In genomic region chr11:64204464-64204989, GRCh38 we compare ENCODE assay signal across 8 cellular contexts. TPM values are rescaled to one million over a fixed set of nuclear protein-coding genes. Genes with fewer than 3 reads are reported as not detected.
DNase-seq lines count a peak whose midpoint lies in the region; ATAC-seq and TF ChIP-seq lines count a peak whose summit lies in the region.

No MANE protein-coding gene starts in this region.

- peak overlapping the region; percentile 36 for H3K27ac ChIP-seq in vagina

- no peak overlapping the region for H3K4me3 ChIP-seq in vagina

- no peaks in the 10 kb centered on the region for H3K9me3 ChIP-seq in vagina

- peak; percentile 82 for ATAC-seq in SK-N-SH treated with all-trans-retinoic acid at 6 μM for 48 hours
- ATAC-seq in GM21619 (IDR thresholded peaks at IDR 0.05; ENCODE audit: unreplicated experiment): no peak

- H3K36me3 Mint-ChIP-seq in activated naive CD4-positive, alpha-beta T cell treated with anti-CD3 and anti-CD28 coated beads, Interleukin-2, amount 50 U/mL, for 24 hours: peaks cover 19% of the 10 kb centered on the region

- no peaks in the 10 kb centered on the region for H3K27me3 ChIP-seq in vagina

- intact Hi-C loops in vagina (cut with DNase I): no loop called here

- no peaks in the 10 kb centered on the region for H3K9me3 Mint-ChIP-seq in activated naive CD4-positive, alpha-beta T cell treated with anti-CD3 and anti-CD28 coated beads, Interleukin-2, amount 50 U/mL, for 24 hours

- no peaks in the 10 kb centered on the region for H3K27me3 Mint-ChIP-seq in activated naive CD4-positive, alpha-beta T cell treated with anti-CD3 and anti-CD28 coated beads, Interleukin-2, amount 50 U/mL, for 24 hours

- H3K4me1 Mint-ChIP-seq in activated naive CD4-positive, alpha-beta T cell treated with anti-CD3 and anti-CD28 coated beads, Interleukin-2, amount 50 U/mL, for 24 hours: peaks cover 32% of the 10 kb centered on the region

- peak; percentile 50 to 71 (median 65) for TF ChIP-seq CTCF in vagina (IDR thresholded peaks at IDR 0.05)

- H3K36me3 ChIP-seq in vagina: peaks cover 0 to 47% of the 10 kb centered on the region in 2 donors

- peak overlapping the region; percentile 78 for H3K4me3 Mint-ChIP-seq in activated naive CD4-positive, alpha-beta T cell treated with anti-CD3 and anti-CD28 coated beads, Interleukin-2, amount 50 U/mL, for 24 hours

- peak overlapping the region; percentile 92 for H3K27ac Mint-ChIP-seq in activated naive CD4-positive, alpha-beta T cell treated with anti-CD3 and anti-CD28 coated beads, Interleukin-2, amount 50 U/mL, for 24 hours

- TF ChIP-seq POLR2A in vagina (IDR thresholded peaks at IDR 0.05): no peak

- H3K4me1 ChIP-seq in vagina: peaks cover 27% of the 10 kb centered on the region

- DNase-seq in ELR (ENCODE audit: low read depth) (peak; percentile 95), NCI-H128 (lab: John Stamatoyannopoulos, UW; ENCODE audit: unreplicated experiment) (peak; percentile 93), glomerular visceral epithelial cell (ENCODE audit: extremely low spot score) (peak; percentile 92), pons (ENCODE audit: low spot score) (peak; percentile 95), vagina (ENCODE audit: extremely low spot score in 2 of 2) (no peak)

TF ChIP-seq in SK-N-SH treated with all-trans-retinoic acid at 6 μM for 48 hours, 23 proteins besides CTCF, POLR2A, EP300 and RAD21:
- TF ChIP-seq TSHZ2 (CRISPR knock-in tag; IDR thresholded peaks at IDR 0.05) (no peak), PATZ1 (CRISPR knock-in tag; IDR thresholded peaks at IDR 0.05; ENCODE audit: borderline replicate concordance) (no peak), POU6F1 (CRISPR knock-in tag; IDR thresholded peaks at IDR 0.05; ENCODE audit: borderline replicate concordance, low read depth) (no peak), ZFP30 (CRISPR knock-in tag; IDR thresholded peaks at IDR 0.05) (no peak), OSR1 (CRISPR knock-in tag; IDR thresholded peaks at IDR 0.05) (no peak), ZNF8 (CRISPR knock-in tag; IDR thresholded peaks at IDR 0.05) (no peak), ZNF565 (CRISPR knock-in tag; conservative IDR thresholded peaks at IDR 0.05; ENCODE audit: low read depth) (no peak)

RNA-seq across cellular contexts. Expression of gene FERMT3, which starts 2.0 kb away (rescaled TPM):
- total RNA-seq in vagina: 24.3 TPM

RNA-seq across cellular contexts. Expression of gene STIP1, which starts 18.6 kb away (rescaled TPM):
- total RNA-seq in vagina: 91.3 TPM

RNA-seq across cellular contexts. Expression of gene TRPT1, which starts 21.5 kb away (rescaled TPM):
- total RNA-seq in vagina: 27.7 TPM

RNA-seq across cellular contexts. Expression of gene NUDT22, which starts 21.5 kb away (rescaled TPM):
- total RNA-seq in vagina: 38.8 TPM

RNA-seq across cellular contexts. Expression of gene DNAJC4, which starts 25.8 kb away (rescaled TPM):
- total RNA-seq in vagina: 43.7 TPM

Comparison
In these comparisons a context has a peak if more than half of its experiments do, and no peak if none do; other contexts are left out.
1. DNase-seq: peak in ELR (single experiment), NCI-H128 (single experiment), glomerular visceral epithelial cell (single experiment) and pons (single experiment); none in vagina (0 of 2).